8 cellular contexts compared by ENCODE assay signal in genomic region chr17:48555616-48556533, GRCh38. TPM values are rescaled to one million over a fixed set of nuclear protein-coding genes. Genes with fewer than 3 reads are reported as not detected.
DNase-seq lines count a peak whose midpoint lies in the region; ATAC-seq and TF ChIP-seq lines count a peak whose summit lies in the region.

No MANE protein-coding gene starts in this region.

- H3K9me3 ChIP-seq in stomach smooth muscle (ENCODE audit: control insufficient read depth in 2 of 2, low read length in 2 of 2) = no peaks in the 10 kb centered on the region

- H3K27me3 Mint-ChIP-seq in activated B cell treated with CpG ODN at 0.5 μM for 24 hours = peaks cover 32% of the 10 kb centered on the region
- H3K27me3 Mint-ChIP-seq in HFFc6 (ENCODE audit: insufficient read depth) = peaks cover 80% of the 10 kb centered on the region

- H3K27me3 ChIP-seq in stomach smooth muscle (ENCODE audit: control insufficient read depth in 1 of 2, insufficient read depth in 2 of 2, low read length in 2 of 2) = no peaks in the 10 kb centered on the region

- H3K9me3 Mint-ChIP-seq in activated B cell treated with CpG ODN at 0.5 μM for 24 hours (no peaks in the 10 kb centered on the region), HFFc6 (no peaks in the 10 kb centered on the region)

- H3K9ac ChIP-seq in stomach smooth muscle (ENCODE audit: low read length in 2 of 2) = peak overlapping the region; percentile 55 to 87

- H3K4me1 Mint-ChIP-seq in activated B cell treated with CpG ODN at 0.5 μM for 24 hours (peaks cover 4% of the 10 kb centered on the region), HFFc6 (ENCODE audit: low read depth) (no peaks in the 10 kb centered on the region)

- H3K36me3 ChIP-seq in stomach smooth muscle (ENCODE audit: control insufficient read depth in 2 of 2, insufficient read depth in 2 of 2, low read length in 2 of 2) = no peaks in the 10 kb centered on the region

- H3K36me3 Mint-ChIP-seq in activated B cell treated with CpG ODN at 0.5 μM for 24 hours (ENCODE audit: low read depth) = no peaks in the 10 kb centered on the region
- H3K36me3 Mint-ChIP-seq in HFFc6 (ENCODE audit: low read depth) = no peaks in the 10 kb centered on the region

- peak overlapping the region; percentile 65 to 75 for H3K4me3 ChIP-seq in stomach smooth muscle (ENCODE audit: low read length in 2 of 2)

- CTCF ChIA-PET in activated B cell treated with CpG ODN at 0.5 μM for 24 hours (lab: Charles Lee) = interaction anchor here (1.4 kb wide), 1 partner anchor 64 kb away, joined by 3 read pairs; no protein-coding TSS in a partner anchor

- peak overlapping the region; percentile 96 for H3K27ac ChIP-seq in stomach smooth muscle (ENCODE audit: low read length)

- peak; percentile 21 for ATAC-seq in activated B cell treated with CpG ODN at 0.5 μM for 24 hours (ENCODE audit: low read depth)
- ATAC-seq in left cardiac atrium = peak; percentile 50 to 53

- H3K27ac Mint-ChIP-seq in activated B cell treated with CpG ODN at 0.5 μM for 24 hours (no peak overlapping the region), HFFc6 (no peak overlapping the region)

- POLR2A ChIA-PET in activated B cell treated with CpG ODN at 0.5 μM for 24 hours (lab: Charles Lee) = no interaction called here

- in situ Hi-C loops in KBM-7 (cut with MboI; ENCODE audit: low pct_unique_long_range_greater_than_20kb, low sequenced_read_pairs) = no loop called here

- DNase-seq in NCI-H1417 (lab: John Stamatoyannopoulos, UW) = peak in 2 of 3 experiments; percentile 74 to 87
- no peak for DNase-seq in NCI-H1417 treated with DMSO at 0.1 percent for 48 hours (lab: John Stamatoyannopoulos, UW)
- no peak for DNase-seq in activated B cell treated with CpG ODN at 0.5 μM for 24 hours
- DNase-seq in left cardiac atrium = no peak
- DNase-seq in KBM-7 = no peak
- DNase-seq in A172 (ENCODE audit: low spot score) = no peak
- no peak for DNase-seq in HFFc6

- no peak for TF ChIP-seq CTCF in activated B cell treated with CpG ODN at 0.5 μM for 24 hours (IDR thresholded peaks at IDR 0.05)
- TF ChIP-seq CTCF in HFFc6 (IDR thresholded peaks at IDR 0.05) = no peak

- intact Hi-C loops in activated B cell treated with CpG ODN at 0.5 μM for 24 hours (cut with micrococcal nuclease) = loop anchor here (5.0 kb wide), 1 partner anchor 34 kb away; no protein-coding TSS in a partner anchor
- intact Hi-C loops in left cardiac atrium (cut with DNase I) = no loop called here

- peaks cover 77% of the 10 kb centered on the region for H3K4me1 ChIP-seq in stomach smooth muscle (ENCODE audit: control insufficient read depth, insufficient read depth, low read length)

- peak overlapping the region; percentile 53 for H3K4me3 Mint-ChIP-seq in activated B cell treated with CpG ODN at 0.5 μM for 24 hours
- no peak overlapping the region for H3K4me3 Mint-ChIP-seq in HFFc6

RNA-seq across cellular contexts. Expression of gene HOXB2, which starts 11.0 kb away (rescaled TPM):
- 2.2 and 2.9 TPM in 2 replicates for total RNA-seq in activated B cell treated with CpG ODN at 0.5 μM for 24 hours
- 1 to 10 TPM; 6.1 to 6.7 TPM for total RNA-seq in left cardiac atrium
- total RNA-seq in A172 (2014; rRNA removed; shearing (Covaris generic)) = 27.0 and 30.6 TPM in 2 replicates
- not detected for total RNA-seq in HFFc6 (2021; fragmentation: NEBNext Ultra II Directional; extraction: Animal tissue kit (Norgen Biotek cat#: 25700))

RNA-seq across cellular contexts. Expression of gene HOXB4, which starts 22.3 kb away (rescaled TPM):
- total RNA-seq in activated B cell treated with CpG ODN at 0.5 μM for 24 hours (0.88 and 1.4 TPM in 2 replicates), left cardiac atrium (1 to 10 TPM in 1 of 2 donors, under 1 TPM in 1; 0.31 to 1.6 TPM)
- total RNA-seq in A172 (2014; rRNA removed; shearing (Covaris generic)) = 5.1 and 6.3 TPM in 2 replicates
- not detected for total RNA-seq in HFFc6 (2021; fragmentation: NEBNext Ultra II Directional; extraction: Animal tissue kit (Norgen Biotek cat#: 25700))

RNA-seq across cellular contexts. Expression of gene HOXB1, which starts 25.1 kb away (rescaled TPM):
- total RNA-seq in activated B cell treated with CpG ODN at 0.5 μM for 24 hours = not detected in 2 replicates
- not detected for total RNA-seq in left cardiac atrium
- not detected in 2 replicates for total RNA-seq in A172 (2014; rRNA removed; shearing (Covaris generic))
- total RNA-seq in HFFc6 (2021; fragmentation: NEBNext Ultra II Directional; extraction: Animal tissue kit (Norgen Biotek cat#: 25700)) = not detected

RNA-seq across cellular contexts. Expression of gene HOXB3, which starts 34.2 kb away (rescaled TPM):
- total RNA-seq in activated B cell treated with CpG ODN at 0.5 μM for 24 hours (1.4 and 2.6 TPM in 2 replicates), left cardiac atrium (1 to 10 TPM; 1.2 to 2.8 TPM)
- 20.1 and 24.1 TPM in 2 replicates for total RNA-seq in A172 (2014; rRNA removed; shearing (Covaris generic))
- not detected for total RNA-seq in HFFc6 (2021; fragmentation: NEBNext Ultra II Directional; extraction: Animal tissue kit (Norgen Biotek cat#: 25700))

RNA-seq across cellular contexts. Expression of gene HOXB5, which starts 37.7 kb away (rescaled TPM):
- total RNA-seq in activated B cell treated with CpG ODN at 0.5 μM for 24 hours (not detected in 2 replicates), left cardiac atrium (under 1 TPM in 1 of 2 donors, not detected in 1; 0.41 TPM)
- 2.0 and 2.4 TPM in 2 replicates for total RNA-seq in A172 (2014; rRNA removed; shearing (Covaris generic))
- not detected for total RNA-seq in HFFc6 (2021; fragmentation: NEBNext Ultra II Directional; extraction: Animal tissue kit (Norgen Biotek cat#: 25700))

Comparison
In these comparisons a context has a peak if more than half of its experiments do, and no peak if none do; other contexts are left out.
1. DNase-seq: peak in NCI-H1417 (2 of 3); none in NCI-H1417 treated with DMSO at 0.1 percent for 48 hours (single experiment), activated B cell treated with CpG ODN at 0.5 μM for 24 hours (single experiment), left cardiac atrium (single experiment), KBM-7 (single experiment), A172 (single experiment) and HFFc6 (single experiment).